24 cellular contexts compared by ENCODE assay signal in the genomic region with DNA sequence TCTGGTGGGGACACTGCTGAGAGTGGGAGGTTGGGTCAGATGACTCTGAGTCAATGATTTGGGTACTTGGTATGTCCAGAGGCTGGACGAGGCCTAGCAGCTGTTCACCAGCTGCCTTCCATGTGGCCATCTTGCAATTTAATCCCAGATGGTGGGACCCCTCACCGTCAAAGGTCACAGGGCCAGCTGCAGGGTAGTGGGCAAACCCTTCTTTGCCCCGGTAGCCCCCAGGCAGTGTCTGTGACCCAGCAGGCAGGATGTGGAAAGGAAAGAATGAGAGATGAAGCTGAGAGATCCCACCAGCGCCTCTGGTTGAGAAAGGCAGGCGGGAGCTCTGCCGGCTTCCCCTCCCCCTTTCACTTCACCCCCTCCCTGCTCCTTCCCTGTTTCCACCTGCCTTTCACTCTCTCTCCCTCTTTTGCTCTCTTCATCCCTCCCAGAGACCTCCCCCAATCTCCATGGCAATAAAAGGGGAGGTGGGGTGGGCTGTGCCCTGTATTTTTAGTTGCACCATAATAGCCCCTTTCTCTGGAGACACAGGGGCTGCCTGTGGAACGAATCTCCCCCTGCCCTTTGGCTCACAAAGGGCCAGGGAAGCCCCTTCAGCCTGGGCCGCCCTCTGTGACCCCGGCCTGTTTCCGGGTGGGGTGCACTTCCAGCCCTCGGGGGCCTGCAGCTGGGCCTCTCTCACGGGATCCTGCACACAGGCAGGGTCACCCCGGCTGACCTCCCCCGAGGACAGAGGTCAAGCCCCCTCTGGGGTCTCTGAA. TPM values are rescaled to one million over a fixed set of nuclear protein-coding genes. Genes with fewer than 3 reads are reported as not detected.
DNase-seq lines count a peak whose midpoint lies in the region; ATAC-seq and TF ChIP-seq lines count a peak whose summit lies in the region.
"Had no signal": no experiment of that assay in that cellular context is flagged by ENCODE, and none has a peak within 500 bp of the region (broad histone marks: within the 10 kb centered on the region; RNA-seq: fewer than 3 reads in every experiment).

No MANE protein-coding gene starts in this region.

- no peaks in the 10 kb centered on the region for H3K79me2 ChIP-seq in osteoblast (ENCODE audit: insufficient read depth, low read length)
- H3K79me2 ChIP-seq: hepatocyte had no signal

- H3K27ac ChIP-seq in HUES6 (ENCODE audit: low read depth, low read length), result no peak overlapping the region
- H3K27ac ChIP-seq in osteoblast (ENCODE audit: low read depth, low read length), result no peak overlapping the region
- H3K27ac ChIP-seq in CD4-positive, alpha-beta memory T cell (ENCODE audit: low read depth, low read length), result no peak overlapping the region
- H3K27ac ChIP-seq: epithelial cell of prostate, hepatocyte, left ventricle myocardium inferior, upper lobe of right lung had no signal

- ATAC-seq in HG02610 (IDR thresholded peaks at IDR 0.05; ENCODE audit: unreplicated experiment), result no peak
- ATAC-seq in GM19035 (IDR thresholded peaks at IDR 0.05; ENCODE audit: unreplicated experiment), result no peak
- ATAC-seq: activated naive CD8-positive, alpha-beta T cell treated with anti-CD3 and anti-CD28 coated beads, Interleukin-2, amount 50 U/mL, for 24 hours; activated T-cell treated with anti-CD3 and anti-CD28 coated beads, Interleukin-2, amount 50 U/mL, for 4 hours; GM12878; natural killer cell; upper lobe of right lung had no signal

- H3K9me3 ChIP-seq in HUES6 (ENCODE audit: control insufficient read depth, insufficient read depth, low read depth, low read length) (no peaks in the 10 kb centered on the region), osteoblast (ENCODE audit: low read depth, low read length) (no peaks in the 10 kb centered on the region)
- H3K9me3 ChIP-seq in CD4-positive, alpha-beta memory T cell (ENCODE audit: control insufficient read depth in 1 of 2, low read length in 2 of 2), result no peaks in the 10 kb centered on the region
- H3K9me3 ChIP-seq: left ventricle myocardium inferior, upper lobe of right lung had no signal

- peaks cover 52% of the 10 kb centered on the region for H3K4me1 ChIP-seq in HUES6 (ENCODE audit: control insufficient read depth, insufficient read depth, low read length)
- peaks cover 3% of the 10 kb centered on the region for H3K4me1 ChIP-seq in osteoblast (ENCODE audit: insufficient read depth, low read length)
- H3K4me1 ChIP-seq in CD4-positive, alpha-beta memory T cell (ENCODE audit: insufficient read depth, low read length), result no peaks in the 10 kb centered on the region

- peaks cover 0 to 2% of the 10 kb centered on the region in 2 donors for H3K27me3 Mint-ChIP-seq in CD4-positive, alpha-beta memory T cell

- H2AFZ ChIP-seq in osteoblast (ENCODE audit: low read length), result peak overlapping the region; percentile 77
- H2AFZ ChIP-seq: hepatocyte had no signal

- CTCF ChIA-PET in CD4-positive, alpha-beta memory T cell (lab: Charles Lee; ENCODE audit: partially characterized antibody), result interaction anchor here (1.1 kb wide), 1 partner anchor 44 kb away, joined by 3 read pairs; no protein-coding TSS in a partner anchor

- H3K9me3 Mint-ChIP-seq in CD4-positive, alpha-beta memory T cell, result no peaks in the 10 kb centered on the region
- H3K9me3 Mint-ChIP-seq: activated naive CD8-positive, alpha-beta T cell treated with anti-CD3 and anti-CD28 coated beads, Interleukin-2, amount 50 U/mL, for 24 hours; activated T-cell treated with anti-CD3 and anti-CD28 coated beads, Interleukin-2, amount 50 U/mL, for 4 hours; CD14-positive monocyte; natural killer cell had no signal

- DNase-seq in NCI-H69 (lab: John Stamatoyannopoulos, UW), result peak; percentile 85
- peak; percentile 36 for DNase-seq in fibroblast of mammary gland (ENCODE audit: low read depth)
- peak; percentile 50 for DNase-seq in osteoblast (ENCODE audit: insufficient read length, low spot score, missing footprints)
- no peak for DNase-seq in CD4-positive, alpha-beta memory T cell
- no peak for DNase-seq in HK-2 (ENCODE audit: unreplicated experiment)
- DNase-seq: activated CD4-positive, alpha-beta T cell treated with anti-CD3 and anti-CD28 coated beads for 4 hours; activated naive CD8-positive, alpha-beta T cell treated with anti-CD3 and anti-CD28 coated beads, Interleukin-2, amount 50 U/mL, for 24 hours; activated T-cell treated with anti-CD3 and anti-CD28 coated beads, Interleukin-2, amount 50 U/mL, for 4 hours; cerebellar nuclear complex; DND-41; left ventricle myocardium inferior; natural killer cell; NCI-H526 treated with DMSO at 0.1 percent for 48 hours; stimulated activated naive CD4-positive, alpha-beta T cell; T-helper 2 cell; upper lobe of right lung had no signal

- intact Hi-C loops in CD4-positive, alpha-beta memory T cell (cut with micrococcal nuclease), result no loop called here

- H3K27ac Mint-ChIP-seq in CD4-positive, alpha-beta memory T cell, result no peak overlapping the region
- H3K27ac Mint-ChIP-seq: activated naive CD8-positive, alpha-beta T cell treated with anti-CD3 and anti-CD28 coated beads, Interleukin-2, amount 50 U/mL, for 24 hours; CD14-positive monocyte; natural killer cell had no signal

- no peak overlapping the region for H3K4me3 Mint-ChIP-seq in CD4-positive, alpha-beta memory T cell
- H3K4me3 Mint-ChIP-seq: activated naive CD8-positive, alpha-beta T cell treated with anti-CD3 and anti-CD28 coated beads, Interleukin-2, amount 50 U/mL, for 24 hours; activated T-cell treated with anti-CD3 and anti-CD28 coated beads, Interleukin-2, amount 50 U/mL, for 4 hours; CD14-positive monocyte; natural killer cell had no signal

- H3K4me3 ChIP-seq in HUES6 (ENCODE audit: low read depth, low read length), result peak overlapping the region; percentile 38
- no peak overlapping the region for H3K4me3 ChIP-seq in fibroblast of mammary gland (ENCODE audit: control insufficient read depth, low read depth, low read length)
- H3K4me3 ChIP-seq in osteoblast (ENCODE audit: insufficient read depth, low read length), result no peak overlapping the region
- no peak overlapping the region for H3K4me3 ChIP-seq in CD4-positive, alpha-beta memory T cell (ENCODE audit: low read length in 2 of 2)
- H3K4me3 ChIP-seq: GM12878, hepatocyte, left ventricle myocardium inferior, upper lobe of right lung had no signal

- H3K36me3 ChIP-seq in HUES6 (ENCODE audit: control insufficient read depth, insufficient read depth, low read length) (no peaks in the 10 kb centered on the region), osteoblast (ENCODE audit: insufficient read depth, low read length) (no peaks in the 10 kb centered on the region)
- H3K36me3 ChIP-seq in CD4-positive, alpha-beta memory T cell (ENCODE audit: insufficient read depth, low read length), result no peaks in the 10 kb centered on the region
- H3K36me3 ChIP-seq: left ventricle myocardium inferior, upper lobe of right lung had no signal

- TF ChIP-seq CTCF in fibroblast of mammary gland (conservative IDR thresholded peaks at IDR 0.05; ENCODE audit: control insufficient read depth, insufficient read depth, low read depth, low read length), result no peak
- no peak for TF ChIP-seq CTCF in osteoblast (IDR thresholded peaks at IDR 0.05; ENCODE audit: extremely low read depth, low read depth, low read length)

- no peak overlapping the region for H3K9ac ChIP-seq in HUES6 (ENCODE audit: low read length)

- no peaks in the 10 kb centered on the region for H4K20me1 ChIP-seq in osteoblast (ENCODE audit: insufficient read depth, low read length)

- no peak overlapping the region for H3K4me2 ChIP-seq in osteoblast (ENCODE audit: insufficient read depth, low read length)
- H3K4me2 ChIP-seq: hepatocyte had no signal

- peaks cover 0 to 12% (median 3%) of the 10 kb centered on the region in 4 donors for H3K4me1 Mint-ChIP-seq in CD4-positive, alpha-beta memory T cell
- H3K4me1 Mint-ChIP-seq: activated naive CD8-positive, alpha-beta T cell treated with anti-CD3 and anti-CD28 coated beads, Interleukin-2, amount 50 U/mL, for 24 hours had no signal

- H3K27me3 ChIP-seq in HUES6 (ENCODE audit: control insufficient read depth, insufficient read depth, low read length) (no peaks in the 10 kb centered on the region), osteoblast (ENCODE audit: insufficient read depth, low read length) (peaks cover 4% of the 10 kb centered on the region)
- H3K27me3 ChIP-seq in CD4-positive, alpha-beta memory T cell (ENCODE audit: insufficient read depth, low read length), result no peaks in the 10 kb centered on the region
- H3K27me3 ChIP-seq: hepatocyte had no signal

- POLR2A ChIA-PET in CD4-positive, alpha-beta memory T cell (lab: Charles Lee; ENCODE audit: partially characterized antibody), result no interaction called here

- no peaks in the 10 kb centered on the region for H3K36me3 Mint-ChIP-seq in CD4-positive, alpha-beta memory T cell
- H3K36me3 Mint-ChIP-seq: natural killer cell had no signal

RNA-seq across cellular contexts. Expression of a gene that starts 20.2 kb away (rescaled TPM):
- 46.6 and 50.3 TPM in 2 replicates for total RNA-seq in osteoblast
- total RNA-seq in CD4-positive, alpha-beta memory T cell, result 100 to 1,000 TPM; 340 to 343 TPM
- polyA plus RNA-seq in CD4-positive, alpha-beta memory T cell, result 10 to 100 TPM; 75.1 to 99.2 TPM

RNA-seq across cellular contexts. Expression of a gene that starts 33.5 kb away (rescaled TPM):
- not detected in 2 replicates for total RNA-seq in osteoblast
- not detected for total RNA-seq in CD4-positive, alpha-beta memory T cell
- polyA plus RNA-seq in CD4-positive, alpha-beta memory T cell, result under 1 TPM in 1 of 2 donors, not detected in 1; 0.11 TPM
- total RNA-seq: GM12878, natural killer cell, skeletal muscle tissue had no signal
- polyA plus RNA-seq: CD14-positive monocyte had no signal

RNA-seq across cellular contexts. Expression of a gene that starts 46.5 kb away (rescaled TPM):
- total RNA-seq in osteoblast, result 117 and 121 TPM in 2 replicates
- total RNA-seq in CD4-positive, alpha-beta memory T cell, result 1 to 10 TPM; 1.9 to 2.0 TPM
- polyA plus RNA-seq in CD4-positive, alpha-beta memory T cell, result 1 to 10 TPM; 1.6 to 1.9 TPM

RNA-seq across cellular contexts. Expression of a gene that starts 49.8 kb away (rescaled TPM):
- total RNA-seq in osteoblast, result 31.5 and 32.4 TPM in 2 replicates
- 10 to 100 TPM; 12.1 TPM for total RNA-seq in CD4-positive, alpha-beta memory T cell
- 10 to 100 TPM; 19.9 to 23.4 TPM for polyA plus RNA-seq in CD4-positive, alpha-beta memory T cell

RNA-seq across cellular contexts. Expression of a gene that starts 57.0 kb away (rescaled TPM):
- 144 and 165 TPM in 2 replicates for total RNA-seq in osteoblast
- 10 to 100 TPM; 53.5 to 62.5 TPM for total RNA-seq in CD4-positive, alpha-beta memory T cell
- polyA plus RNA-seq in CD4-positive, alpha-beta memory T cell, result 10 to 100 TPM in 1 of 2 donors, 1 to 10 TPM in 1; 2.9 to 16.2 TPM

Comparison
In these comparisons a context has a peak if more than half of its experiments do, and no peak if none do; other contexts are left out.
1. DNase-seq: peak in NCI-H69 (single experiment), fibroblast of mammary gland (single experiment) and osteoblast (single experiment); none in CD4-positive, alpha-beta memory T cell (0 of 5) and HK-2 (single experiment).
2. RNA of a gene that starts 46.5 kb away (total RNA-seq): 117 to 121 TPM in osteoblast; 1.9 to 2.0 TPM in CD4-positive, alpha-beta memory T cell; every median in the first group is over 10 times any median in the second.